ENCODE assay signal across 8 cellular contexts in genomic region chr5:93584531-93585053, GRCh38. TPM values are rescaled to one million over a fixed set of nuclear protein-coding genes. Genes with fewer than 3 reads are reported as not detected.
DNase-seq lines count a peak whose midpoint lies in the region; ATAC-seq and TF ChIP-seq lines count a peak whose summit lies in the region.

No MANE protein-coding gene starts in this region.

- TF ChIP-seq CTCF in LNCaP clone FGC (IDR thresholded peaks at IDR 0.05; ENCODE audit: control insufficient read depth, extremely low read depth, insufficient read depth) = no peak

- H3K4me1 ChIP-seq in rectal smooth muscle tissue (ENCODE audit: control insufficient read depth, insufficient read depth, low read length) = peaks cover 5% of the 10 kb centered on the region

- H3K36me3 ChIP-seq in rectal smooth muscle tissue (ENCODE audit: control insufficient read depth, insufficient read depth, low read length) = no peaks in the 10 kb centered on the region

- TF ChIP-seq POLR2A in erythroblast (IDR thresholded peaks at IDR 0.05; ENCODE audit: low read length) = no peak

- peak; percentile 45 for DNase-seq in Daoy (ENCODE audit: low read depth)
- no peak for DNase-seq in LNCaP clone FGC (ENCODE audit: low read depth)
- peak; percentile 39 to 44 for DNase-seq in erythroblast (lab: John Stamatoyannopoulos, UW)
- DNase-seq in NCI-H2227 treated with DMSO at 0.1 percent for 48 hours (lab: John Stamatoyannopoulos, UW) = no peak
- DNase-seq in activated CD4-positive, alpha-beta T cell treated with anti-CD3 and anti-CD28 coated beads, Interleukin-2, amount 50 U/mL, for 4 hours = no peak

- H3K27ac ChIP-seq in rectal smooth muscle tissue (ENCODE audit: low read depth, low read length) = no peak overlapping the region

- no peak overlapping the region for H3K9ac ChIP-seq in rectal smooth muscle tissue (ENCODE audit: low read length)

- H3K4me3 ChIP-seq in LNCaP clone FGC (ENCODE audit: low read depth, low read length) (peak overlapping the region; percentile 30), rectal smooth muscle tissue (ENCODE audit: low read length) (peak overlapping the region; percentile 72)

- ATAC-seq in HG03342 (IDR thresholded peaks at IDR 0.05; ENCODE audit: unreplicated experiment) (no peak), HG02970 (IDR thresholded peaks at IDR 0.05; ENCODE audit: low FRiP score, unreplicated experiment) (no peak)

- H3K27me3 ChIP-seq in rectal smooth muscle tissue (ENCODE audit: control insufficient read depth, insufficient read depth, low read length) = peaks cover 38% of the 10 kb centered on the region

RNA-seq across cellular contexts. Expression of gene NR2F1, which starts 1.6 kb away (rescaled TPM):
- total RNA-seq in Daoy (2014; rRNA removed; shearing (Covaris generic)) = 7.3 and 10.0 TPM in 2 replicates

RNA-seq across cellular contexts. Expression of gene NR2F1-AS1, which starts 3.6 kb away (rescaled TPM):
- total RNA-seq in Daoy (2014; rRNA removed; shearing (Covaris generic)) = 6.1 and 10.5 TPM in 2 replicates

Comparison
In these comparisons a context has a peak if more than half of its experiments do, and no peak if none do; other contexts are left out.
1. DNase-seq: peak in Daoy (single experiment) and erythroblast (2 of 2); none in LNCaP clone FGC (single experiment), NCI-H2227 treated with DMSO at 0.1 percent for 48 hours (single experiment) and activated CD4-positive, alpha-beta T cell treated with anti-CD3 and anti-CD28 coated beads, Interleukin-2, amount 50 U/mL, for 4 hours (0 of 2).